2 cellular contexts compared by ENCODE assay signal in the genomic region with DNA sequence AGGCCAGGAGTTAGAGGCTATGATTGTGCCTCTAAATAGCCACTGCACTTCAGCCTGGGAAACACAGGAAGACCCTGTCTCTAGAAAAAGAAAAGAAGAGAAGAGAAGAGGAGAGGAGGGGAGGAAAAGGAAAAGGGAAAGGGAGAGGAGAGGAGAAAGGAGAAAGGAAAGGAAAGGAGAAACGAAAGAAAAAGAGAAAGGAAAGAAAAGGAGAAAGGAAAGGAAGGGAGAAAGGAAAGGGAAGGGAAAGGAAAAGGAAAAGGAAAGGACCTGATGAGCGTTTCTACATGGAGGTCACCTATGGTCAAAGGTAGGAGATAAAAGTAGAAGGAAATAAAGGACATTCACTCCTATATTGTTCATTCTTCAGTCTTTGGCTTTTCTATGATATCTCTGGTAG.
TF ChIP-seq lines count a peak whose summit lies in the region.

No MANE protein-coding gene starts in this region.

TF ChIP-seq in HEK293, 187 proteins besides CTCF, POLR2A, EP300 and RAD21:
- peak; percentile 99 for TF ChIP-seq PRDM1 (tag by site-specific recombination; IDR thresholded peaks at IDR 0.05)
- TF ChIP-seq, protein P1, sequence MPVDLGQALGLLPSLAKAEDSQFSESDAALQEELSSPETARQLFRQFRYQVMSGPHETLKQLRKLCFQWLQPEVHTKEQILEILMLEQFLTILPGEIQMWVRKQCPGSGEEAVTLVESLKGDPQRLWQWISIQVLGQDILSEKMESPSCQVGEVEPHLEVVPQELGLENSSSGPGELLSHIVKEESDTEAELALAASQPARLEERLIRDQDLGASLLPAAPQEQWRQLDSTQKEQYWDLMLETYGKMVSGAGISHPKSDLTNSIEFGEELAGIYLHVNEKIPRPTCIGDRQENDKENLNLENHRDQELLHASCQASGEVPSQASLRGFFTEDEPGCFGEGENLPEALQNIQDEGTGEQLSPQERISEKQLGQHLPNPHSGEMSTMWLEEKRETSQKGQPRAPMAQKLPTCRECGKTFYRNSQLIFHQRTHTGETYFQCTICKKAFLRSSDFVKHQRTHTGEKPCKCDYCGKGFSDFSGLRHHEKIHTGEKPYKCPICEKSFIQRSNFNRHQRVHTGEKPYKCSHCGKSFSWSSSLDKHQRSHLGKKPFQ (tag by site-specific recombination; IDR thresholded peaks at IDR 0.05): no peak

TF ChIP-seq in K562, 482 proteins besides CTCF, POLR2A, EP300 and RAD21:
- TF ChIP-seq HSF4 (CRISPR knock-in tag; IDR thresholded peaks at IDR 0.05; ENCODE audit: borderline replicate concordance) (no peak), BCOR (IDR thresholded peaks at IDR 0.05) (peak; percentile 25; the same call in 1 of the 2 replicates)
